Comparison of ENCODE assay signal across 1 cellular context in the genomic region with DNA sequence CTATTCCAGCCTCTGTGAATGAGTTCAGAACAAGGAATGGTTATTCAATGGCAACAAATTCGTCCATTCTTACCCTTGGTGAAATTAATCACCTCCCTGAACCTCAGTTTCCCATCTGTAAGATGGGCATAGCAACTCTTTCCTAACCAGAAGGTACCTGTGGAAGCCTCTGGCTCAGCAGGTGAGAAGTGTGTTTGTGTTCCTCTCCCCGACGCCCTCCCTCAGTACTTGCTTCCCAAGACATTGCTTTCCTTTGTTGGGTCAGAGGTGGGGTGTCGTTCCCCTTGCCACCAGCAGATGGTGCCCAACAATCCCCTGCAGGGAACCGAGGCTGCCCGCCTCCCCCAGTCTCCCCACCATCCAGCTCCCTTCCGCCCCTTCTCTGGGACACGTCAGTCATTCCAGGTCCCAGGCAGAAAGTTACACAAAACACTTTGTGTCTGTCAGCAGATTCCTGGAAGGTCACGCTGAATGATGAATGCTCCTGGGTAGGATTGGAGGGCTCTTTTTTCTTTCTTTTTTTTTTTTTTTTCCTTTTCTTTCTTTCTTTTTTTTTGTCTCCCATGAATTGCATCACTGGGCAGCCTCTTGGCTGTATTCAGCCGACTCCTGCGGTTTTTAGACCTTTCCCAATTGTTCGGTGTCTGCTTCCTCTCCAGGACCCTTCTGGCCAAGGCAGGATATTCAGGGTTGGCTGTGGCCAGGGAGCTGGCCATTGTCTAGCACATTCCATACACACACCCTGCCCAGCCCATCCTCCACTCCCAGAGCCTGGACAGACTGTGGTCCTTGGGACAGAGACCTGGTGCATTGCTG.
TF ChIP-seq lines count a peak whose summit lies in the region.

No MANE protein-coding gene starts in this region.

TF ChIP-seq in K562, 482 proteins besides CTCF, POLR2A, EP300 and RAD21 (continued from another document and continues in another):
- TF ChIP-seq MAFF (IDR thresholded peaks at IDR 0.05; ENCODE audit: low read length): no peak
- TF ChIP-seq, protein P1, sequence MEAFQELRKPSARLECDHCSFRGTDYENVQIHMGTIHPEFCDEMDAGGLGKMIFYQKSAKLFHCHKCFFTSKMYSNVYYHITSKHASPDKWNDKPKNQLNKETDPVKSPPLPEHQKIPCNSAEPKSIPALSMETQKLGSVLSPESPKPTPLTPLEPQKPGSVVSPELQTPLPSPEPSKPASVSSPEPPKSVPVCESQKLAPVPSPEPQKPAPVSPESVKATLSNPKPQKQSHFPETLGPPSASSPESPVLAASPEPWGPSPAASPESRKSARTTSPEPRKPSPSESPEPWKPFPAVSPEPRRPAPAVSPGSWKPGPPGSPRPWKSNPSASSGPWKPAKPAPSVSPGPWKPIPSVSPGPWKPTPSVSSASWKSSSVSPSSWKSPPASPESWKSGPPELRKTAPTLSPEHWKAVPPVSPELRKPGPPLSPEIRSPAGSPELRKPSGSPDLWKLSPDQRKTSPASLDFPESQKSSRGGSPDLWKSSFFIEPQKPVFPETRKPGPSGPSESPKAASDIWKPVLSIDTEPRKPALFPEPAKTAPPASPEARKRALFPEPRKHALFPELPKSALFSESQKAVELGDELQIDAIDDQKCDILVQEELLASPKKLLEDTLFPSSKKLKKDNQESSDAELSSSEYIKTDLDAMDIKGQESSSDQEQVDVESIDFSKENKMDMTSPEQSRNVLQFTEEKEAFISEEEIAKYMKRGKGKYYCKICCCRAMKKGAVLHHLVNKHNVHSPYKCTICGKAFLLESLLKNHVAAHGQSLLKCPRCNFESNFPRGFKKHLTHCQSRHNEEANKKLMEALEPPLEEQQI (IDR thresholded peaks at IDR 0.05): 0 out of 2 replicates have a peak, but pooled peaks have one; percentile 48
- TF ChIP-seq, protein P2, sequence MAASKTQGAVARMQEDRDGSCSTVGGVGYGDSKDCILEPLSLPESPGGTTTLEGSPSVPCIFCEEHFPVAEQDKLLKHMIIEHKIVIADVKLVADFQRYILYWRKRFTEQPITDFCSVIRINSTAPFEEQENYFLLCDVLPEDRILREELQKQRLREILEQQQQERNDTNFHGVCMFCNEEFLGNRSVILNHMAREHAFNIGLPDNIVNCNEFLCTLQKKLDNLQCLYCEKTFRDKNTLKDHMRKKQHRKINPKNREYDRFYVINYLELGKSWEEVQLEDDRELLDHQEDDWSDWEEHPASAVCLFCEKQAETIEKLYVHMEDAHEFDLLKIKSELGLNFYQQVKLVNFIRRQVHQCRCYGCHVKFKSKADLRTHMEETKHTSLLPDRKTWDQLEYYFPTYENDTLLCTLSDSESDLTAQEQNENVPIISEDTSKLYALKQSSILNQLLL (CRISPR knock-in tag; IDR thresholded peaks at IDR 0.05; ENCODE audit: borderline replicate concordance): no peak
- TF ChIP-seq ADNP (tag; IDR thresholded peaks at IDR 0.05): peak; percentile 17; the same call in 1 of the 2 replicates
- TF ChIP-seq, protein P3, sequence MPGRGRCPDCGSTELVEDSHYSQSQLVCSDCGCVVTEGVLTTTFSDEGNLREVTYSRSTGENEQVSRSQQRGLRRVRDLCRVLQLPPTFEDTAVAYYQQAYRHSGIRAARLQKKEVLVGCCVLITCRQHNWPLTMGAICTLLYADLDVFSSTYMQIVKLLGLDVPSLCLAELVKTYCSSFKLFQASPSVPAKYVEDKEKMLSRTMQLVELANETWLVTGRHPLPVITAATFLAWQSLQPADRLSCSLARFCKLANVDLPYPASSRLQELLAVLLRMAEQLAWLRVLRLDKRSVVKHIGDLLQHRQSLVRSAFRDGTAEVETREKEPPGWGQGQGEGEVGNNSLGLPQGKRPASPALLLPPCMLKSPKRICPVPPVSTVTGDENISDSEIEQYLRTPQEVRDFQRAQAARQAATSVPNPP (IDR thresholded peaks at IDR 0.05; ENCODE audit: borderline replicate concordance, insufficient read depth, insufficient read length): no peak
- no peak for TF ChIP-seq NONO (IDR thresholded peaks at IDR 0.05; ENCODE audit: low read depth in 2 of 2, low read length in 1 of 2)
- 0 out of 2 replicates have a peak, but pooled peaks have one; percentile 40 for TF ChIP-seq LARP7 (IDR thresholded peaks at IDR 0.05)
- peak in 1 of 2 experiments; percentile 40; a peak in 1 of 4 replicates for TF ChIP-seq TRIM24 (IDR thresholded peaks at IDR 0.05)
- TF ChIP-seq, protein P4, sequence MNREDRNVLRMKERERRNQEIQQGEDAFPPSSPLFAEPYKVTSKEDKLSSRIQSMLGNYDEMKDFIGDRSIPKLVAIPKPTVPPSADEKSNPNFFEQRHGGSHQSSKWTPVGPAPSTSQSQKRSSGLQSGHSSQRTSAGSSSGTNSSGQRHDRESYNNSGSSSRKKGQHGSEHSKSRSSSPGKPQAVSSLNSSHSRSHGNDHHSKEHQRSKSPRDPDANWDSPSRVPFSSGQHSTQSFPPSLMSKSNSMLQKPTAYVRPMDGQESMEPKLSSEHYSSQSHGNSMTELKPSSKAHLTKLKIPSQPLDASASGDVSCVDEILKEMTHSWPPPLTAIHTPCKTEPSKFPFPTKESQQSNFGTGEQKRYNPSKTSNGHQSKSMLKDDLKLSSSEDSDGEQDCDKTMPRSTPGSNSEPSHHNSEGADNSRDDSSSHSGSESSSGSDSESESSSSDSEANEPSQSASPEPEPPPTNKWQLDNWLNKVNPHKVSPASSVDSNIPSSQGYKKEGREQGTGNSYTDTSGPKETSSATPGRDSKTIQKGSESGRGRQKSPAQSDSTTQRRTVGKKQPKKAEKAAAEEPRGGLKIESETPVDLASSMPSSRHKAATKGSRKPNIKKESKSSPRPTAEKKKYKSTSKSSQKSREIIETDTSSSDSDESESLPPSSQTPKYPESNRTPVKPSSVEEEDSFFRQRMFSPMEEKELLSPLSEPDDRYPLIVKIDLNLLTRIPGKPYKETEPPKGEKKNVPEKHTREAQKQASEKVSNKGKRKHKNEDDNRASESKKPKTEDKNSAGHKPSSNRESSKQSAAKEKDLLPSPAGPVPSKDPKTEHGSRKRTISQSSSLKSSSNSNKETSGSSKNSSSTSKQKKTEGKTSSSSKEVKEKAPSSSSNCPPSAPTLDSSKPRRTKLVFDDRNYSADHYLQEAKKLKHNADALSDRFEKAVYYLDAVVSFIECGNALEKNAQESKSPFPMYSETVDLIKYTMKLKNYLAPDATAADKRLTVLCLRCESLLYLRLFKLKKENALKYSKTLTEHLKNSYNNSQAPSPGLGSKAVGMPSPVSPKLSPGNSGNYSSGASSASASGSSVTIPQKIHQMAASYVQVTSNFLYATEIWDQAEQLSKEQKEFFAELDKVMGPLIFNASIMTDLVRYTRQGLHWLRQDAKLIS (CRISPR knock-in tag; IDR thresholded peaks at IDR 0.05): 0 out of 2 replicates have a peak, but pooled peaks have one; percentile 72
- TF ChIP-seq POLR2G (IDR thresholded peaks at IDR 0.05; ENCODE audit: low read depth, low read length): no peak
- no peak for TF ChIP-seq ILK (tag; IDR thresholded peaks at IDR 0.05; ENCODE audit: borderline replicate concordance, low read depth)
- TF ChIP-seq NFIX (CRISPR knock-in tag; IDR thresholded peaks at IDR 0.05; ENCODE audit: low read depth): no peak
- TF ChIP-seq, protein P5, sequence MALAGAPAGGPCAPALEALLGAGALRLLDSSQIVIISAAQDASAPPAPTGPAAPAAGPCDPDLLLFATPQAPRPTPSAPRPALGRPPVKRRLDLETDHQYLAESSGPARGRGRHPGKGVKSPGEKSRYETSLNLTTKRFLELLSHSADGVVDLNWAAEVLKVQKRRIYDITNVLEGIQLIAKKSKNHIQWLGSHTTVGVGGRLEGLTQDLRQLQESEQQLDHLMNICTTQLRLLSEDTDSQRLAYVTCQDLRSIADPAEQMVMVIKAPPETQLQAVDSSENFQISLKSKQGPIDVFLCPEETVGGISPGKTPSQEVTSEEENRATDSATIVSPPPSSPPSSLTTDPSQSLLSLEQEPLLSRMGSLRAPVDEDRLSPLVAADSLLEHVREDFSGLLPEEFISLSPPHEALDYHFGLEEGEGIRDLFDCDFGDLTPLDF (CRISPR knock-in tag; IDR thresholded peaks at IDR 0.05): no peak
- TF ChIP-seq, protein P6, sequence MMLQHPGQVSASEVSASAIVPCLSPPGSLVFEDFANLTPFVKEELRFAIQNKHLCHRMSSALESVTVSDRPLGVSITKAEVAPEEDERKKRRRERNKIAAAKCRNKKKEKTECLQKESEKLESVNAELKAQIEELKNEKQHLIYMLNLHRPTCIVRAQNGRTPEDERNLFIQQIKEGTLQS (IDR thresholded peaks at IDR 0.05): peak; percentile 87
- TF ChIP-seq, protein P6 (CRISPR knock-in tag; conservative IDR thresholded peaks at IDR 0.05): no peak
- no peak for TF ChIP-seq DIDO1 (tag; IDR thresholded peaks at IDR 0.05; ENCODE audit: low read depth)
- TF ChIP-seq CBFB (CRISPR knock-in tag; IDR thresholded peaks at IDR 0.05): no peak
- TF ChIP-seq NR4A1 (CRISPR knock-in tag; IDR thresholded peaks at IDR 0.05): peak; percentile 64; the same call in 1 of the 2 replicates
- TF ChIP-seq NR4A1 (tag; IDR thresholded peaks at IDR 0.05): no peak
- TF ChIP-seq, protein P7, sequence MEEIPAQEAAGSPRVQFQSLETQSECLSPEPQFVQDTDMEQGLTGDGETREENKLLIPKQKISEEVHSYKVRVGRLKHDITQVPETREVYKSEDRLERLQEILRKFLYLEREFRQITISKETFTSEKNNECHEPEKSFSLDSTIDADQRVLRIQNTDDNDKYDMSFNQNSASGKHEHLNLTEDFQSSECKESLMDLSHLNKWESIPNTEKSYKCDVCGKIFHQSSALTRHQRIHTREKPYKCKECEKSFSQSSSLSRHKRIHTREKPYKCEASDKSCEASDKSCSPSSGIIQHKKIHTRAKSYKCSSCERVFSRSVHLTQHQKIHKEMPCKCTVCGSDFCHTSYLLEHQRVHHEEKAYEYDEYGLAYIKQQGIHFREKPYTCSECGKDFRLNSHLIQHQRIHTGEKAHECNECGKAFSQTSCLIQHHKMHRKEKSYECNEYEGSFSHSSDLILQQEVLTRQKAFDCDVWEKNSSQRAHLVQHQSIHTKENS (CRISPR knock-in tag; IDR thresholded peaks at IDR 0.05): no peak
- TF ChIP-seq BHLHE40 (IDR thresholded peaks at IDR 0.05; ENCODE audit: low read length): peak; percentile 25; the same call in 1 of the 2 replicates
- TF ChIP-seq FOXM1 (IDR thresholded peaks at IDR 0.05; ENCODE audit: low read depth): no peak
- no peak for TF ChIP-seq FOXM1 (CRISPR knock-in tag; IDR thresholded peaks at IDR 0.05; ENCODE audit: low read depth)
- TF ChIP-seq, protein P8, sequence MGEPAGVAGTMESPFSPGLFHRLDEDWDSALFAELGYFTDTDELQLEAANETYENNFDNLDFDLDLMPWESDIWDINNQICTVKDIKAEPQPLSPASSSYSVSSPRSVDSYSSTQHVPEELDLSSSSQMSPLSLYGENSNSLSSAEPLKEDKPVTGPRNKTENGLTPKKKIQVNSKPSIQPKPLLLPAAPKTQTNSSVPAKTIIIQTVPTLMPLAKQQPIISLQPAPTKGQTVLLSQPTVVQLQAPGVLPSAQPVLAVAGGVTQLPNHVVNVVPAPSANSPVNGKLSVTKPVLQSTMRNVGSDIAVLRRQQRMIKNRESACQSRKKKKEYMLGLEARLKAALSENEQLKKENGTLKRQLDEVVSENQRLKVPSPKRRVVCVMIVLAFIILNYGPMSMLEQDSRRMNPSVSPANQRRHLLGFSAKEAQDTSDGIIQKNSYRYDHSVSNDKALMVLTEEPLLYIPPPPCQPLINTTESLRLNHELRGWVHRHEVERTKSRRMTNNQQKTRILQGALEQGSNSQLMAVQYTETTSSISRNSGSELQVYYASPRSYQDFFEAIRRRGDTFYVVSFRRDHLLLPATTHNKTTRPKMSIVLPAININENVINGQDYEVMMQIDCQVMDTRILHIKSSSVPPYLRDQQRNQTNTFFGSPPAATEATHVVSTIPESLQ (CRISPR knock-in tag; IDR thresholded peaks at IDR 0.05): no peak
- TF ChIP-seq ELF4 (CRISPR knock-in tag; IDR thresholded peaks at IDR 0.05): no peak
- TF ChIP-seq YY1 (IDR thresholded peaks at IDR 0.05; ENCODE audit: borderline replicate concordance in 1 of 3, control insufficient read depth in 1 of 3, extremely low read depth in 1 of 3, insufficient read depth in 3 of 3, insufficient read length in 1 of 3, insufficient replicate concordance in 2 of 3, low read depth in 1 of 3, low read length in 2 of 3): peak in 1 of 3 experiments; percentile 35
- TF ChIP-seq ZNF778 (CRISPR knock-in tag; IDR thresholded peaks at IDR 0.05): no peak
- 0 out of 4 replicates have a peak, but pooled peaks of 1 of the 2 experiments have one; percentile 23 for TF ChIP-seq FOXA3 (CRISPR knock-in tag; conservative IDR thresholded peaks at IDR 0.05 in 1 of 2, IDR thresholded peaks at IDR 0.05 in 1 of 2)
- no peak for TF ChIP-seq NFATC3 (IDR thresholded peaks at IDR 0.05)
- no peak for TF ChIP-seq ZNF561 (CRISPR knock-in tag; conservative IDR thresholded peaks at IDR 0.05)
- TF ChIP-seq, protein P9, sequence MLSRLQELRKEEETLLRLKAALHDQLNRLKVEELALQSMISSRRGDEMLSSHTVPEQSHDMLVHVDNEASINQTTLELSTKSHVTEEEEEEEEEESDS (CRISPR knock-in tag; IDR thresholded peaks at IDR 0.05): no peak
- peak; percentile 51; the same call in 1 of the 2 replicates for TF ChIP-seq ZBTB7A (IDR thresholded peaks at IDR 0.05; ENCODE audit: borderline replicate concordance, control insufficient read depth, low read depth, low read length)
- TF ChIP-seq, protein P10, sequence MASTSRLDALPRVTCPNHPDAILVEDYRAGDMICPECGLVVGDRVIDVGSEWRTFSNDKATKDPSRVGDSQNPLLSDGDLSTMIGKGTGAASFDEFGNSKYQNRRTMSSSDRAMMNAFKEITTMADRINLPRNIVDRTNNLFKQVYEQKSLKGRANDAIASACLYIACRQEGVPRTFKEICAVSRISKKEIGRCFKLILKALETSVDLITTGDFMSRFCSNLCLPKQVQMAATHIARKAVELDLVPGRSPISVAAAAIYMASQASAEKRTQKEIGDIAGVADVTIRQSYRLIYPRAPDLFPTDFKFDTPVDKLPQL (IDR thresholded peaks at IDR 0.05; ENCODE audit: extremely low read depth, insufficient read length): no peak
- TF ChIP-seq, protein P11, sequence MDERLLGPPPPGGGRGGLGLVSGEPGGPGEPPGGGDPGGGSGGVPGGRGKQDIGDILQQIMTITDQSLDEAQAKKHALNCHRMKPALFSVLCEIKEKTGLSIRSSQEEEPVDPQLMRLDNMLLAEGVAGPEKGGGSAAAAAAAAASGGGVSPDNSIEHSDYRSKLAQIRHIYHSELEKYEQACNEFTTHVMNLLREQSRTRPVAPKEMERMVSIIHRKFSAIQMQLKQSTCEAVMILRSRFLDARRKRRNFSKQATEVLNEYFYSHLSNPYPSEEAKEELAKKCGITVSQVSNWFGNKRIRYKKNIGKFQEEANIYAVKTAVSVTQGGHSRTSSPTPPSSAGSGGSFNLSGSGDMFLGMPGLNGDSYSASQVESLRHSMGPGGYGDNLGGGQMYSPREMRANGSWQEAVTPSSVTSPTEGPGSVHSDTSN (CRISPR knock-in tag; IDR thresholded peaks at IDR 0.05; ENCODE audit: low read depth): peak; percentile 38; the same call in 1 of the 2 replicates
- TF ChIP-seq, protein P11 (tag; conservative IDR thresholded peaks at IDR 0.05; ENCODE audit: low read depth): peak; percentile 92
- TF ChIP-seq PHB (CRISPR knock-in tag; IDR thresholded peaks at IDR 0.05): no peak
- TF ChIP-seq NR2C2 (CRISPR knock-in tag; IDR thresholded peaks at IDR 0.05): no peak
- TF ChIP-seq NR2C2 (tag; IDR thresholded peaks at IDR 0.05): peak; percentile 64; the same call in 1 of the 2 replicates
